ENCODE assay signal across 1 cellular context in genomic region chr2:69070987-69071386, GRCh38.
A peak's percentile ranks its signal among the peaks of the same experiment; 100 is the strongest.
TF ChIP-seq lines count a peak whose summit lies in the region.

No MANE protein-coding gene starts in this region.

TF ChIP-seq in K562, 482 proteins besides CTCF, POLR2A, EP300 and RAD21 (continued from another document):
- TF ChIP-seq PBX2 (CRISPR knock-in tag; IDR thresholded peaks at IDR 0.05; ENCODE audit: low read depth) (no peak), PBX2 (tag; conservative IDR thresholded peaks at IDR 0.05; ENCODE audit: low read depth) (peak; percentile 45)
TF ChIP-seq in K562: peak in this region for 1.
